ENCODE assay signal across 13 cellular contexts in the genomic region with DNA sequence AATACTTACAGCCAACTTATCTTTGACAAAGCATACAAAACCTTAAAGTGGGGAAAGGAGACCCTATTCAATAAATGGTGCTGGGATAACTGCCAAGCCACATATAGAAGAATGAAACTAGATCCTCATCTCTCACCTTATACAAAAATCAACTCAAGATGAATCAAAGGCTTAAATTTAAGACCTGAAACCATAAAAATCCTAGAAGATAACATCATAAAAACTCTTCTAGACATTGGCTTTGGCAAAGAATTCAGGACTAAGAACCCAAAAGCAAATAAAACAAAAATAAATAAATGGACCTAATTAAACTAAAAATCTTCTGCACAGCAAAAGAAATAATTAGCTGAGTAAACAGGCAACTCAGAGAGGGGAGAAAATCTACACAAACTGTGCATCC.
"Had no signal": no experiment of that assay in that cellular context is flagged by ENCODE, and none has a peak within 500 bp of the region (broad histone marks: within the 10 kb centered on the region; RNA-seq: fewer than 3 reads in every experiment).

No MANE protein-coding gene starts in this region.

- DNase-seq: dermis blood vessel endothelial cell; foreskin keratinocyte; kidney; left cardiac atrium; left ventricle myocardium inferior; lower lobe of right lung; nucleus accumbens; ovary; sigmoid colon; stimulated activated CD4-positive, alpha-beta T cell treated with anti-CD3 and anti-CD28 coated beads, Interleukin-12 subunit alpha, Interleukin-12 subunit beta, amount 100 ng/mL, for 4 hours; stimulated activated naive CD8-positive, alpha-beta T cell treated with anti-CD3 and anti-CD28 coated beads, Interleukin-15, Interleukin-2, amounts not matched to agents 100 U/mL and 50 U/mL, for 24 hours; thyroid gland; uterus had no signal
